1 cellular context compared by ENCODE assay signal in the genomic region with DNA sequence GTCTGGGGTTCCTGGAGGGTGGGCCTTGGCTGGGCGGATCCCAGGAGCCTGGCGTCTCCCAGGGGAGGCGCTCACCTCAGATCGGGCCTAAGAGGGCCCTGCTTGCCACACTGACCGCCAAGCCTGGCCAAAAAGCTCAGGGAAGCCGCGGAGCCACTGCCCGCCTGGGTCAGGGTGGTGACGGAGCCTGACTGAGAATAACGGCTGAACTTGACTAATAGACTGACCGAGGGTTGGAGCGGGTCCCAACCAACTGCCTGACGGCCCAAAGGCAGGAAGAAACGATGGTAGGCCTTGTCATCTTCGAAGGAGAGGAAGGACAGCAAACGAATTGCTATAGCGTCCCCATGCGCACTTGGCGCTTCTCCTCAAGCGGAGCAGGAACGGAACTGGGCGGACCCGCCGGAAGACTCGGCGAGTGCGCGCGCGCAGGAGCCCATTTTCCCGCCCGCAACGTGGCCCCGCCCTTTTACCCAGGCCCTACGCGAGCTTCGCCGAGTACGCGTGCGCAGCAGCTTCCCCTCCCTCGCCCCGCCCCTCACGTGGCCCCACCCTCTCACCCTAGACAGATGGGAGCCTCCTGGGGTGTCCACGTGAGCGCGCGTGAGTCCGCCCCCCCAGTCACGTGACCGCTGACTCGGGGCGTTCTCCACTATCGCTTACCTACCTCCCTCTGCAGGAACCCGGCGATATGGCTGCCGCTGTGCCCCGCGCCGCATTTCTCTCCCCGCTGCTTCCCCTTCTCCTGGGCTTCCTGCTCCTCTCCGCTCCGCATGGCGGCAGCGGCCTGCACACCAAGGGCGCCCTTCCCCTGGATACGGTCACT.
TF ChIP-seq lines count a peak whose summit lies in the region.

A gene (plus strand): TSS at position 652 of the 826 bp plus-strand sequence. CDS start 40 bp downstream, at position 692.
A gene (minus strand): TSS at position 391 of the 826 bp plus-strand sequence. CDS start 7,895 bp downstream, outside the sequence.

TF ChIP-seq in HepG2, 621 proteins besides CTCF, POLR2A, EP300 and RAD21 (continued from another document and continues in another):
- TF ChIP-seq ZNF672 (CRISPR knock-in tag; IDR thresholded peaks at IDR 0.05) (no peak), ETV5 (CRISPR knock-in tag; IDR thresholded peaks at IDR 0.05; ENCODE audit: borderline replicate concordance) (peak; percentile 70; the same call in 1 of the 2 replicates), KAT8 (CRISPR knock-in tag; IDR thresholded peaks at IDR 0.05) (peak; percentile 86), MAZ (IDR thresholded peaks at IDR 0.05; ENCODE audit: borderline replicate concordance, low read depth, low read length) (peak; percentile 70), MAZ (CRISPR knock-in tag; IDR thresholded peaks at IDR 0.05; ENCODE audit: low read depth) (peak; percentile 79; the same call in 1 of the 2 replicates), PHF21A (CRISPR knock-in tag; IDR thresholded peaks at IDR 0.05) (no peak; the same call in 1 of the 2 replicates), GZF1 (CRISPR knock-in tag; IDR thresholded peaks at IDR 0.05) (0 out of 2 replicates have a peak, but pooled peaks have one; percentile 16), ZNF883 (CRISPR knock-in tag; IDR thresholded peaks at IDR 0.05; ENCODE audit: not compliant biosample characterization) (peak; percentile 7), ZNF446 (CRISPR knock-in tag; IDR thresholded peaks at IDR 0.05) (peak; percentile 90; the same call in 1 of the 2 replicates), TEAD3 (CRISPR knock-in tag; optimal IDR thresholded peaks at IDR 0.05; ENCODE audit: borderline replicate concordance) (peak; percentile 11), KLF9 (CRISPR knock-in tag; IDR thresholded peaks at IDR 0.05; ENCODE audit: low read depth) (peak; percentile 58), PRPF4 (IDR thresholded peaks at IDR 0.05; ENCODE audit: low read depth, low read length, poor library complexity, severe bottlenecking) (no peak), GTF3A (CRISPR knock-in tag; conservative IDR thresholded peaks at IDR 0.05) (0 out of 2 replicates have a peak, but pooled peaks have one; percentile 40), DR1 (CRISPR knock-in tag; IDR thresholded peaks at IDR 0.05) (no peak), ZNF550 (CRISPR knock-in tag; IDR thresholded peaks at IDR 0.05; ENCODE audit: borderline replicate concordance) (no peak), ZNF30 (CRISPR knock-in tag; IDR thresholded peaks at IDR 0.05) (peak; percentile 64; the same call in 1 of the 2 replicates), KLF16 (CRISPR knock-in tag; IDR thresholded peaks at IDR 0.05) (peak; percentile 81; a peak in 1 of 4 replicates), ZNF788 (CRISPR knock-in tag; IDR thresholded peaks at IDR 0.05; ENCODE audit: borderline replicate concordance) (peak; percentile 30; the same call in 1 of the 2 replicates), NFATC3 (CRISPR knock-in tag; IDR thresholded peaks at IDR 0.05) (no peak; the same call in 1 of the 2 replicates), ZNF776 (CRISPR knock-in tag; IDR thresholded peaks at IDR 0.05) (no peak; the same call in 1 of the 2 replicates), FIP1L1 (IDR thresholded peaks at IDR 0.05; ENCODE audit: borderline replicate concordance, insufficient read depth, low read depth, low read length) (no peak), KLF12 (CRISPR knock-in tag; IDR thresholded peaks at IDR 0.05; ENCODE audit: borderline replicate concordance) (peak; percentile 62), BCL6 (CRISPR knock-in tag; IDR thresholded peaks at IDR 0.05) (peak; percentile 48; the same call in 1 of the 2 replicates), ZNF44 (CRISPR knock-in tag; IDR thresholded peaks at IDR 0.05) (no peak), ZBTB7A (CRISPR knock-in tag; IDR thresholded peaks at IDR 0.05) (peak; percentile 46; the same call in 1 of the 2 replicates), ZNF790 (CRISPR knock-in tag; IDR thresholded peaks at IDR 0.05; ENCODE audit: borderline replicate concordance) (peak; percentile 38; the same call in 1 of the 2 replicates), ETV6 (CRISPR knock-in tag; conservative IDR thresholded peaks at IDR 0.05) (0 out of 2 replicates have a peak, but pooled peaks have one; percentile 3), SSRP1 (CRISPR knock-in tag; IDR thresholded peaks at IDR 0.05) (no peak), PPARG (CRISPR knock-in tag; conservative IDR thresholded peaks at IDR 0.05) (peak; percentile 48; the same call in 1 of the 2 replicates), ZNF549 (CRISPR knock-in tag; IDR thresholded peaks at IDR 0.05) (no peak; the same call in 1 of the 2 replicates)
- TF ChIP-seq, protein P1, sequence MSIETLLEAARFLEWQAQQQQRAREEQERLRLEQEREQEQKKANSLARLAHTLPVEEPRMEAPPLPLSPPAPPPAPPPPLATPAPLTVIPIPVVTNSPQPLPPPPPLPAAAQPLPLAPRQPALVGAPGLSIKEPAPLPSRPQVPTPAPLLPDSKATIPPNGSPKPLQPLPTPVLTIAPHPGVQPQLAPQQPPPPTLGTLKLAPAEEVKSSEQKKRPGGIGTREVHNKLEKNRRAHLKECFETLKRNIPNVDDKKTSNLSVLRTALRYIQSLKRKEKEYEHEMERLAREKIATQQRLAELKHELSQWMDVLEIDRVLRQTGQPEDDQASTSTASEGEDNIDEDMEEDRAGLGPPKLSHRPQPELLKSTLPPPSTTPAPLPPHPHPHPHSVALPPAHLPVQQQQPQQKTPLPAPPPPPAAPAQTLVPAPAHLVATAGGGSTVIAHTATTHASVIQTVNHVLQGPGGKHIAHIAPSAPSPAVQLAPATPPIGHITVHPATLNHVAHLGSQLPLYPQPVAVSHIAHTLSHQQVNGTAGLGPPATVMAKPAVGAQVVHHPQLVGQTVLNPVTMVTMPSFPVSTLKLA (IDR thresholded peaks at IDR 0.05), result peak; percentile 97
- TF ChIP-seq, protein P2, sequence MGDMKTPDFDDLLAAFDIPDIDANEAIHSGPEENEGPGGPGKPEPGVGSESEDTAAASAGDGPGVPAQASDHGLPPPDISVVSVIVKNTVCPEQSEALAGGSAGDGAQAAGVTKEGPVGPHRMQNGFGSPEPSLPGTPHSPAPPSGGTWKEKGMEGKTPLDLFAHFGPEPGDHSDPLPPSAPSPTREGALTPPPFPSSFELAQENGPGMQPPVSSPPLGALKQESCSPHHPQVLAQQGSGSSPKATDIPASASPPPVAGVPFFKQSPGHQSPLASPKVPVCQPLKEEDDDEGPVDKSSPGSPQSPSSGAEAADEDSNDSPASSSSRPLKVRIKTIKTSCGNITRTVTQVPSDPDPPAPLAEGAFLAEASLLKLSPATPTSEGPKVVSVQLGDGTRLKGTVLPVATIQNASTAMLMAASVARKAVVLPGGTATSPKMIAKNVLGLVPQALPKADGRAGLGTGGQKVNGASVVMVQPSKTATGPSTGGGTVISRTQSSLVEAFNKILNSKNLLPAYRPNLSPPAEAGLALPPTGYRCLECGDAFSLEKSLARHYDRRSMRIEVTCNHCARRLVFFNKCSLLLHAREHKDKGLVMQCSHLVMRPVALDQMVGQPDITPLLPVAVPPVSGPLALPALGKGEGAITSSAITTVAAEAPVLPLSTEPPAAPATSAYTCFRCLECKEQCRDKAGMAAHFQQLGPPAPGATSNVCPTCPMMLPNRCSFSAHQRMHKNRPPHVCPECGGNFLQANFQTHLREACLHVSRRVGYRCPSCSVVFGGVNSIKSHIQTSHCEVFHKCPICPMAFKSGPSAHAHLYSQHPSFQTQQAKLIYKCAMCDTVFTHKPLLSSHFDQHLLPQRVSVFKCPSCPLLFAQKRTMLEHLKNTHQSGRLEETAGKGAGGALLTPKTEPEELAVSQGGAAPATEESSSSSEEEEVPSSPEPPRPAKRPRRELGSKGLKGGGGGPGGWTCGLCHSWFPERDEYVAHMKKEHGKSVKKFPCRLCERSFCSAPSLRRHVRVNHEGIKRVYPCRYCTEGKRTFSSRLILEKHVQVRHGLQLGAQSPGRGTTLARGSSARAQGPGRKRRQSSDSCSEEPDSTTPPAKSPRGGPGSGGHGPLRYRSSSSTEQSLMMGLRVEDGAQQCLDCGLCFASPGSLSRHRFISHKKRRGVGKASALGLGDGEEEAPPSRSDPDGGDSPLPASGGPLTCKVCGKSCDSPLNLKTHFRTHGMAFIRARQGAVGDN (CRISPR knock-in tag; IDR thresholded peaks at IDR 0.05), result peak; percentile 95
- TF ChIP-seq, protein P3, sequence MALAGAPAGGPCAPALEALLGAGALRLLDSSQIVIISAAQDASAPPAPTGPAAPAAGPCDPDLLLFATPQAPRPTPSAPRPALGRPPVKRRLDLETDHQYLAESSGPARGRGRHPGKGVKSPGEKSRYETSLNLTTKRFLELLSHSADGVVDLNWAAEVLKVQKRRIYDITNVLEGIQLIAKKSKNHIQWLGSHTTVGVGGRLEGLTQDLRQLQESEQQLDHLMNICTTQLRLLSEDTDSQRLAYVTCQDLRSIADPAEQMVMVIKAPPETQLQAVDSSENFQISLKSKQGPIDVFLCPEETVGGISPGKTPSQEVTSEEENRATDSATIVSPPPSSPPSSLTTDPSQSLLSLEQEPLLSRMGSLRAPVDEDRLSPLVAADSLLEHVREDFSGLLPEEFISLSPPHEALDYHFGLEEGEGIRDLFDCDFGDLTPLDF (CRISPR knock-in tag; IDR thresholded peaks at IDR 0.05), result peak; percentile 99
- TF ChIP-seq, protein P4, sequence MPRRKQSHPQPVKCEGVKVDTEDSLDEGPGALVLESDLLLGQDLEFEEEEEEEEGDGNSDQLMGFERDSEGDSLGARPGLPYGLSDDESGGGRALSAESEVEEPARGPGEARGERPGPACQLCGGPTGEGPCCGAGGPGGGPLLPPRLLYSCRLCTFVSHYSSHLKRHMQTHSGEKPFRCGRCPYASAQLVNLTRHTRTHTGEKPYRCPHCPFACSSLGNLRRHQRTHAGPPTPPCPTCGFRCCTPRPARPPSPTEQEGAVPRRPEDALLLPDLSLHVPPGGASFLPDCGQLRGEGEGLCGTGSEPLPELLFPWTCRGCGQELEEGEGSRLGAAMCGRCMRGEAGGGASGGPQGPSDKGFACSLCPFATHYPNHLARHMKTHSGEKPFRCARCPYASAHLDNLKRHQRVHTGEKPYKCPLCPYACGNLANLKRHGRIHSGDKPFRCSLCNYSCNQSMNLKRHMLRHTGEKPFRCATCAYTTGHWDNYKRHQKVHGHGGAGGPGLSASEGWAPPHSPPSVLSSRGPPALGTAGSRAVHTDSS (CRISPR knock-in tag; conservative IDR thresholded peaks at IDR 0.05), result no peak
- TF ChIP-seq, protein P5, sequence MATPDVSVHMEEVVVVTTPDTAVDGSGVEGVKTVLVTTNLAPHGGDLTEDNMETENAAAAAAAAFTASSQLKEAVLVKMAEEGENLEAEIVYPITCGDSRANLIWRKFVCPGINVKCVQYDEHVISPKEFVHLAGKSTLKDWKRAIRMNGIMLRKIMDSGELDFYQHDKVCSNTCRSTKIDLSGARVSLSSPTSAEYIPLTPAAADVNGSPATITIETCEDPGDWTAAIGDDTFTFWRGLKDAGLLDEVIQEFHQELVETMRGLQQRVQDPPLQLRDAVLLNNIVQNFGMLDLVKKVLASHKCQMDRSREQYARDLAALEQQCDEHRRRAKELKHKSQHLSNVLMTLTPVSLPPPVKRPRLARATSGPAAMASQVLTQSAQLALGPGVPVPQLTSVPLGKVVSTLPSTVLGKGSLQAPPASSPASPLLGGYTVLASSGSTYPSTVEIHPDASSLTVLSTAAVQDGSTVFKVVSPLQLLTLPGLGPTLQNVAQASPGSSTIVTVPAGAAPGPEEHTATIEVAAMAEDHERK (CRISPR knock-in tag; IDR thresholded peaks at IDR 0.05; ENCODE audit: low read depth), result peak; percentile 69; the same call in 1 of the 2 replicates
- TF ChIP-seq, protein P6, sequence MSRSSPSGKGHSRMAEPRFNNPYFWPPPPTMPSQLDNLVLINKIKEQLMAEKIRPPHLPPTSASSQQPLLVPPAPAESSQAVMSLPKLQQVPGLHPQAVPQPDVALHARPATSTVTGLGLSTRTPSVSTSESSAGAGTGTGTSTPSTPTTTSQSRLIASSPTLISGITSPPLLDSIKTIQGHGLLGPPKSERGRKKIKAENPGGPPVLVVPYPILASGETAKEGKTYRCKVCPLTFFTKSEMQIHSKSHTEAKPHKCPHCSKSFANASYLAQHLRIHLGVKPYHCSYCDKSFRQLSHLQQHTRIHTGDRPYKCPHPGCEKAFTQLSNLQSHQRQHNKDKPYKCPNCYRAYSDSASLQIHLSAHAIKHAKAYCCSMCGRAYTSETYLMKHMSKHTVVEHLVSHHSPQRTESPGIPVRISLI (CRISPR knock-in tag; IDR thresholded peaks at IDR 0.05; ENCODE audit: borderline replicate concordance), result no peak
- TF ChIP-seq, protein P7, sequence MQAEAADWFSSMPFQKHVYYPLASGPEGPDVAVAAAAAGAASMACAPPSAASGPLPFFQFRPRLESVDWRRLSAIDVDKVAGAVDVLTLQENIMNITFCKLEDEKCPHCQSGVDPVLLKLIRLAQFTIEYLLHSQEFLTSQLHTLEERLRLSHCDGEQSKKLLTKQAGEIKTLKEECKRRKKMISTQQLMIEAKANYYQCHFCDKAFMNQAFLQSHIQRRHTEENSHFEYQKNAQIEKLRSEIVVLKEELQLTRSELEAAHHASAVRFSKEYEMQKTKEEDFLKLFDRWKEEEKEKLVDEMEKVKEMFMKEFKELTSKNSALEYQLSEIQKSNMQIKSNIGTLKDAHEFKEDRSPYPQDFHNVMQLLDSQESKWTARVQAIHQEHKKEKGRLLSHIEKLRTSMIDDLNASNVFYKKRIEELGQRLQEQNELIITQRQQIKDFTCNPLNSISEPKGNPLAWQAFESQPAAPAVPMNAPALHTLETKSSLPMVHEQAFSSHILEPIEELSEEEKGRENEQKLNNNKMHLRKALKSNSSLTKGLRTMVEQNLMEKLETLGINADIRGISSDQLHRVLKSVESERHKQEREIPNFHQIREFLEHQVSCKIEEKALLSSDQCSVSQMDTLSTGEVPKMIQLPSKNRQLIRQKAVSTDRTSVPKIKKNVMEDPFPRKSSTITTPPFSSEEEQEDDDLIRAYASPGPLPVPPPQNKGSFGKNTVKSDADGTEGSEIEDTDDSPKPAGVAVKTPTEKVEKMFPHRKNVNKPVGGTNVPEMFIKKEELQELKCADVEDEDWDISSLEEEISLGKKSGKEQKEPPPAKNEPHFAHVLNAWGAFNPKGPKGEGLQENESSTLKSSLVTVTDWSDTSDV (CRISPR knock-in tag; IDR thresholded peaks at IDR 0.05), result peak; percentile 53; the same call in 1 of the 2 replicates
- TF ChIP-seq, protein P8, sequence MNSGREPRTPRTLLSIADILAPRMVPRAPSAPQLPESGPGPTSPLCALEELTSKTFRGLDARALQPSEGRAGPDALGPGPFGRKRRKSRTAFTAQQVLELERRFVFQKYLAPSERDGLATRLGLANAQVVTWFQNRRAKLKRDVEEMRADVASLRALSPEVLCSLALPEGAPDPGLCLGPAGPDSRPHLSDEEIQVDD (CRISPR knock-in tag; IDR thresholded peaks at IDR 0.05; ENCODE audit: borderline replicate concordance), result no peak; the same call in 1 of the 2 replicates
- TF ChIP-seq, protein P9, sequence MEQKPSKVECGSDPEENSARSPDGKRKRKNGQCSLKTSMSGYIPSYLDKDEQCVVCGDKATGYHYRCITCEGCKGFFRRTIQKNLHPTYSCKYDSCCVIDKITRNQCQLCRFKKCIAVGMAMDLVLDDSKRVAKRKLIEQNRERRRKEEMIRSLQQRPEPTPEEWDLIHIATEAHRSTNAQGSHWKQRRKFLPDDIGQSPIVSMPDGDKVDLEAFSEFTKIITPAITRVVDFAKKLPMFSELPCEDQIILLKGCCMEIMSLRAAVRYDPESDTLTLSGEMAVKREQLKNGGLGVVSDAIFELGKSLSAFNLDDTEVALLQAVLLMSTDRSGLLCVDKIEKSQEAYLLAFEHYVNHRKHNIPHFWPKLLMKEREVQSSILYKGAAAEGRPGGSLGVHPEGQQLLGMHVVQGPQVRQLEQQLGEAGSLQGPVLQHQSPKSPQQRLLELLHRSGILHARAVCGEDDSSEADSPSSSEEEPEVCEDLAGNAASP (CRISPR knock-in tag; IDR thresholded peaks at IDR 0.05; ENCODE audit: borderline replicate concordance), result no peak
